Comparison of ENCODE assay signal across 9 cellular contexts in genomic region chr9:124180557-124180956, GRCh38.
DNase-seq lines count a peak whose midpoint lies in the region; ATAC-seq and TF ChIP-seq lines count a peak whose summit lies in the region.
"Had no signal": no experiment of that assay in that cellular context is flagged by ENCODE, and none has a peak within 500 bp of the region (broad histone marks: within the 10 kb centered on the region; RNA-seq: fewer than 3 reads in every experiment).

No MANE protein-coding gene starts in this region.

- no peak overlapping the region for H2AFZ ChIP-seq in fibroblast of lung (ENCODE audit: low read length)

- no peak for TF ChIP-seq CTCF in fibroblast of lung (conservative IDR thresholded peaks at IDR 0.05 in 1 of 2, IDR thresholded peaks at IDR 0.05 in 1 of 2; ENCODE audit: low read depth in 1 of 2, low read length in 2 of 2)

- no peaks in the 10 kb centered on the region for H3K4me1 ChIP-seq in fibroblast of lung (ENCODE audit: control insufficient read depth, extremely low read depth, insufficient read depth, low read length)

- no peaks in the 10 kb centered on the region for H4K20me1 ChIP-seq in fibroblast of lung (ENCODE audit: control insufficient read depth, extremely low read depth, insufficient read depth, low read length)

- DNase-seq in GM03348 (ENCODE audit: low spot score): peak; percentile 18
- DNase-seq in NCI-H2196 treated with DMSO at 0.1 percent for 48 hours (lab: John Stamatoyannopoulos, UW; ENCODE audit: unreplicated experiment): peak; percentile 15
- DNase-seq in fibroblast of lung (ENCODE audit: low read depth in 2 of 2): peak; percentile 30 to 73
- peak; percentile 47 for DNase-seq in skeletal muscle cell (ENCODE audit: low read depth)
- DNase-seq in activated T-cell treated with anti-CD3 and anti-CD28 coated beads, Interleukin-2, amount 50 U/mL, for 48 hours: no peak
- DNase-seq in COLO668 (lab: John Stamatoyannopoulos, UW; ENCODE audit: unreplicated experiment): no peak

- H3K79me2 ChIP-seq in fibroblast of lung (ENCODE audit: control insufficient read depth, insufficient read depth, low read length): no peaks in the 10 kb centered on the region

- no peak overlapping the region for H3K4me2 ChIP-seq in fibroblast of lung (ENCODE audit: extremely low read depth, insufficient read depth, low read length)

- peaks cover 9% of the 10 kb centered on the region for H3K27me3 ChIP-seq in fibroblast of lung (ENCODE audit: control insufficient read depth, insufficient read depth, low read length)

- no peak overlapping the region for H3K9ac ChIP-seq in fibroblast of lung (ENCODE audit: insufficient read depth, low read length)

- H3K36me3 ChIP-seq in fibroblast of lung (ENCODE audit: control insufficient read depth, insufficient read depth, low read length): no peaks in the 10 kb centered on the region

- no peaks in the 10 kb centered on the region for H3K9me3 ChIP-seq in fibroblast of lung (ENCODE audit: control insufficient read depth, insufficient read depth, low read depth, low read length)

- ATAC-seq in GM18907 (IDR thresholded peaks at IDR 0.05; ENCODE audit: unreplicated experiment): no peak
- no peak for ATAC-seq in HG03439 (IDR thresholded peaks at IDR 0.05; ENCODE audit: unreplicated experiment)

- H3K4me3 ChIP-seq in fibroblast of lung (replicated peaks in 1 of 4; ENCODE audit: control extremely low read depth in 1 of 4, insufficient read depth in 1 of 4, low read depth in 3 of 4, low read length in 4 of 4) (no peak overlapping the region), skeletal muscle cell (ENCODE audit: low read depth, low read length) (no peak overlapping the region)
- H3K4me3 ChIP-seq: SK-N-MC had no signal

- H3K27ac ChIP-seq in fibroblast of lung (ENCODE audit: insufficient read depth, low read length): no peak overlapping the region
- H3K27ac ChIP-seq: SK-N-MC had no signal

Comparison
In these comparisons a context has a peak if more than half of its experiments do, and no peak if none do; other contexts are left out.
1. DNase-seq: peak in GM03348 (single experiment), NCI-H2196 treated with DMSO at 0.1 percent for 48 hours (single experiment), fibroblast of lung (2 of 2) and skeletal muscle cell (single experiment); none in activated T-cell treated with anti-CD3 and anti-CD28 coated beads, Interleukin-2, amount 50 U/mL, for 48 hours (0 of 2) and COLO668 (single experiment).